Comparison of ENCODE assay signal across 9 cellular contexts in genomic region chr2:153623020-153623419, GRCh38.
"Had no signal": no experiment of that assay in that cellular context is flagged by ENCODE, and none has a peak within 500 bp of the region (broad histone marks: within the 10 kb centered on the region; RNA-seq: fewer than 3 reads in every experiment).

No MANE protein-coding gene starts in this region.

- H3K27ac Mint-ChIP-seq: GM23338, H9, HFFc6 had no signal

- H3K4me1 ChIP-seq: HAP-1 had no signal

- H3K4me3 ChIP-seq: GM23248, GM23338, HAP-1 had no signal

- H3K9ac ChIP-seq: GM23248 had no signal

- H3K4me1 Mint-ChIP-seq: GM23338 had no signal

- H3K9me3 ChIP-seq: HAP-1 had no signal

- FAIRE-seq: H1, H54 had no signal

- H3K9me3 Mint-ChIP-seq: GM23338 had no signal

- H3K27ac ChIP-seq: GM23248 had no signal

- DNase-seq: GOT3, H9, HCEC 1CT, HFFc6 had no signal

- H3K36me3 ChIP-seq: HAP-1 had no signal

- H3K4me3 Mint-ChIP-seq: GM23338, H9, HFFc6 had no signal

- H3K4me2 ChIP-seq: GM23338 had no signal

- H2AFZ ChIP-seq: GM23248, GM23338 had no signal
